27 cellular contexts compared by ENCODE assay signal in the genomic region with DNA sequence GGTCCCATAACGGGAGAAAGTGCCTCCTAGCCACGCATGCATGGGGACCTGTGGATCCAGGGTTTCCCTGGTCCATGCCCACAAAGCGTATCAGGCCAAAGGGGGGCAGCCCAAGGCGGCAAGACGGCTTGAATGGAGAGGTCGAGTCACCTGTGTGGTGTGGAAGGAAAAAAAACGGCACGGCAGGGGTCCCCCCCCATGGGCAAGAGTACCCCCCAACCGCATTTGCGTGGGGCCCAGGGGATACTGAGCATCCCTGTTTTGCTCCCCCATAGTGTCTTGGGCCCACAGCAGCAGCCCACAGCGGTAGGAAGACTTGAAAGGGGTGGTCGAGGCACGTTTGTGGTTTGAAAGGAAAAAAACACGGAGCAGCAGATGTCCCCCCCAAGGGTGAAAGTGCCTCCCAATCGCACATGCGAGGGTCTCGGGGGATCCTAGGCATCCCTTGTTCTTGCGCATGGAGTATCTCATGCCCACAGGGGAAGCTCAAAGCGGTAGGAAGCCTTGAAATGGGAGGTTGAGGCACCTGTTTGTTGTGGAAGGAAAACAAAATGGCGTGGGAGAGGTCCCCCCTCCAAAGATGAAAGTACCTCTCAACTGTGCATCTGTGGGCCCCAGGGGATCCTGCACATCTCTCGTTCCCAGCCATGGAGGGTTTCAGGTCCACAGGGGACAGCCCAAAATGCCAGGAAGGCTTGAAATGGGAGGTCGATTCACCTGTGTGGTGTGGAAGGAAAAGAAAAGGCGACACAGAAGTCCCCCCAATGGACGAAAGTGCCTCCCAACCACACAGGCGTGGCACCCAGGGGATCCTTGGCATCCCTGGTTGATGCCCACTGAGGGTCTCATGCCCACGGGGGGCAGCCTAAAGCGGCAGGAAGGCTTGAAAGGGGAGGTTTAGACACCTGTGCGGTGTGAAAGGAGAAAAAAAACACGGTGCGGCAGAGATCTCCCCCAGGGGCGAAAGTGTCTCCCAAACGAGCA.
DNase-seq lines count a peak whose midpoint lies in the region; ATAC-seq and TF ChIP-seq lines count a peak whose summit lies in the region.
"Had no signal": no experiment of that assay in that cellular context is flagged by ENCODE, and none has a peak within 500 bp of the region (broad histone marks: within the 10 kb centered on the region; RNA-seq: fewer than 3 reads in every experiment).

No MANE protein-coding gene starts in this region.

- TF ChIP-seq CTCF in coronary artery (IDR thresholded peaks at IDR 0.05) (no peak), osteocyte (IDR thresholded peaks at IDR 0.05) (no peak)
- TF ChIP-seq CTCF in activated CD8-positive, alpha-beta T cell treated with anti-CD3 and anti-CD28 coated beads for 36 hours (IDR thresholded peaks at IDR 0.05), result no peak

- H3K4me1 Mint-ChIP-seq in osteocyte (ENCODE audit: unreplicated experiment), result no peaks in the 10 kb centered on the region
- no peaks in the 10 kb centered on the region for H3K4me1 Mint-ChIP-seq in activated T-cell treated with anti-CD3 and anti-CD28 coated beads, Interleukin-2, amount 50 U/mL, for 72 hours (ENCODE audit: low read depth)
- H3K4me1 Mint-ChIP-seq in activated CD8-positive, alpha-beta T cell treated with anti-CD3 and anti-CD28 coated beads for 36 hours (ENCODE audit: low read depth), result no peaks in the 10 kb centered on the region
- H3K4me1 Mint-ChIP-seq: nephron; stimulated activated memory B cell treated with anti-CD40 and anti-IgM and Interleukin-4, amounts not matched to agents 10 μg/mL and 1 μg/mL and 100 μg/mL, for 72 hours; T-helper 17 cell had no signal

- no peaks in the 10 kb centered on the region for H3K36me3 Mint-ChIP-seq in osteocyte (ENCODE audit: unreplicated experiment)
- H3K36me3 Mint-ChIP-seq in activated T-cell treated with anti-CD3 and anti-CD28 coated beads, Interleukin-2, amount 50 U/mL, for 72 hours (ENCODE audit: insufficient read depth in 2 of 2), result peaks cover 11 to 50% of the 10 kb centered on the region in 2 donors
- H3K36me3 Mint-ChIP-seq in activated CD8-positive, alpha-beta T cell treated with anti-CD3 and anti-CD28 coated beads for 36 hours (ENCODE audit: low read depth), result peaks cover 6% of the 10 kb centered on the region
- H3K36me3 Mint-ChIP-seq: stimulated activated memory B cell treated with anti-CD40 and anti-IgM and Interleukin-4, amounts not matched to agents 10 μg/mL and 1 μg/mL and 100 μg/mL, for 72 hours had no signal

- CTCF ChIA-PET in activated CD8-positive, alpha-beta T cell treated with anti-CD3 and anti-CD28 coated beads for 36 hours (lab: Charles Lee), result no interaction called here

- peaks cover 9% of the 10 kb centered on the region for H3K9me3 Mint-ChIP-seq in osteocyte (ENCODE audit: unreplicated experiment)
- H3K9me3 Mint-ChIP-seq in activated T-cell treated with anti-CD3 and anti-CD28 coated beads, Interleukin-2, amount 50 U/mL, for 72 hours, result peaks cover 32 to 39% of the 10 kb centered on the region in 2 donors
- peaks cover 43% of the 10 kb centered on the region for H3K9me3 Mint-ChIP-seq in activated CD8-positive, alpha-beta T cell treated with anti-CD3 and anti-CD28 coated beads for 36 hours

- no peak for ATAC-seq in Right ventricle myocardium inferior
- ATAC-seq in activated T-cell treated with anti-CD3 and anti-CD28 coated beads, Interleukin-2, amount 50 U/mL, for 72 hours (replicated peaks in 1 of 2), result no peak
- no peak for ATAC-seq in activated CD8-positive, alpha-beta T cell treated with anti-CD3 and anti-CD28 coated beads for 36 hours
- ATAC-seq: activated CD8-positive, alpha-beta T cell treated with anti-CD3 and anti-CD28 coated beads, Interleukin-2, amount 10 ng/mL, durations not matched to agents 7 days and 5 days; left ventricle myocardium superior; pancreas; right cardiac atrium; stimulated activated memory B cell treated with anti-CD40 and anti-IgM and Interleukin-4, amounts not matched to agents 10 μg/mL and 1 μg/mL and 100 μg/mL, for 72 hours; T-helper 17 cell had no signal

- POLR2A ChIA-PET in activated CD8-positive, alpha-beta T cell treated with anti-CD3 and anti-CD28 coated beads for 36 hours (lab: Charles Lee), result no interaction called here

- no peaks in the 10 kb centered on the region for H3K27me3 Mint-ChIP-seq in osteocyte (ENCODE audit: unreplicated experiment)
- no peaks in the 10 kb centered on the region for H3K27me3 Mint-ChIP-seq in activated T-cell treated with anti-CD3 and anti-CD28 coated beads, Interleukin-2, amount 50 U/mL, for 72 hours (ENCODE audit: low read depth)
- no peaks in the 10 kb centered on the region for H3K27me3 Mint-ChIP-seq in activated CD8-positive, alpha-beta T cell treated with anti-CD3 and anti-CD28 coated beads for 36 hours
- H3K27me3 Mint-ChIP-seq: T-helper 17 cell had no signal

- H3K4me3 Mint-ChIP-seq in osteocyte (ENCODE audit: unreplicated experiment), result no peak overlapping the region
- H3K4me3 Mint-ChIP-seq in activated T-cell treated with anti-CD3 and anti-CD28 coated beads, Interleukin-2, amount 50 U/mL, for 72 hours, result no peak overlapping the region
- H3K4me3 Mint-ChIP-seq in activated CD8-positive, alpha-beta T cell treated with anti-CD3 and anti-CD28 coated beads for 36 hours, result no peak overlapping the region
- H3K4me3 Mint-ChIP-seq: activated CD8-positive, alpha-beta T cell treated with anti-CD3 and anti-CD28 coated beads, Interleukin-2, amount 10 ng/mL, durations not matched to agents 7 days and 5 days; HFFc6; nephron; stimulated activated memory B cell treated with anti-CD40 and anti-IgM and Interleukin-4, amounts not matched to agents 10 μg/mL and 1 μg/mL and 100 μg/mL, for 72 hours; T-helper 17 cell had no signal

- H3K27ac Mint-ChIP-seq in osteocyte (ENCODE audit: unreplicated experiment), result no peak overlapping the region
- H3K27ac Mint-ChIP-seq in activated T-cell treated with anti-CD3 and anti-CD28 coated beads, Interleukin-2, amount 50 U/mL, for 72 hours, result no peak overlapping the region
- H3K27ac Mint-ChIP-seq in activated CD8-positive, alpha-beta T cell treated with anti-CD3 and anti-CD28 coated beads for 36 hours, result no peak overlapping the region
- H3K27ac Mint-ChIP-seq: activated CD8-positive, alpha-beta T cell treated with anti-CD3 and anti-CD28 coated beads, Interleukin-2, amount 10 ng/mL, durations not matched to agents 7 days and 5 days; HFFc6; nephron; stimulated activated memory B cell treated with anti-CD40 and anti-IgM and Interleukin-4, amounts not matched to agents 10 μg/mL and 1 μg/mL and 100 μg/mL, for 72 hours; T-helper 17 cell had no signal

- intact Hi-C loops in Right ventricle myocardium inferior (cut with DNase I) (no loop called here), cardiac septum (cut with DNase I) (no loop called here)
- intact Hi-C loops in activated CD8-positive, alpha-beta T cell treated with anti-CD3 and anti-CD28 coated beads for 36 hours (cut with micrococcal nuclease), result no loop called here

- no peak overlapping the region for H3K4me3 ChIP-seq in coronary artery
- H3K4me3 ChIP-seq: pancreas had no signal

- DNase-seq in Right ventricle myocardium inferior (ENCODE audit: missing footprints) (peak; percentile 43), cardiac septum (ENCODE audit: low spot score) (no peak), coronary artery (ENCODE audit: low spot score) (peak; percentile 49), osteocyte (ENCODE audit: extremely low spot score, unreplicated experiment) (peak; percentile 75), CD1c-positive myeloid dendritic cell (ENCODE audit: extremely low spot score) (no peak), midbrain (lab: John Stamatoyannopoulos, UW) (no peak)
- no peak for DNase-seq in activated T-cell treated with anti-CD3 and anti-CD28 coated beads, Interleukin-2, amount 50 U/mL, for 72 hours
- no peak for DNase-seq in activated CD8-positive, alpha-beta T cell treated with anti-CD3 and anti-CD28 coated beads for 36 hours
- DNase-seq: activated CD4-positive, CD25-positive, alpha-beta regulatory T cell treated with anti-CD3 and anti-CD28 coated beads, Interleukin-2, amount 50 U/mL, for 72 hours; activated CD8-positive, alpha-beta T cell treated with anti-CD3 and anti-CD28 coated beads, Interleukin-2, amount 10 ng/mL, durations not matched to agents 7 days and 5 days; activated gamma-delta T cell treated with Interleukin-2 at 50 U/mL for 16 hours; BE2C; COR-L47; DND-41; HFFc6; Karpas-422; left ventricle myocardium superior; NCI-H1417 treated with DMSO at 0.1 percent for 48 hours; NCI-H446; NCI-H774; stimulated activated CD4-positive, alpha-beta T cell treated with anti-CD3 and anti-CD28 coated beads, Interleukin-4, amount 100 ng/mL, for 4 hours; substantia nigra had no signal

- no peak overlapping the region for H3K27ac ChIP-seq in coronary artery
- H3K27ac ChIP-seq: pancreas had no signal

Comparison
In these comparisons a context has a peak if more than half of its experiments do, and no peak if none do; other contexts are left out.
1. DNase-seq: peak in Right ventricle myocardium inferior (single experiment), coronary artery (single experiment) and osteocyte (single experiment); none in cardiac septum (single experiment), activated T-cell treated with anti-CD3 and anti-CD28 coated beads, Interleukin-2, amount 50 U/mL, for 72 hours (0 of 2), activated CD8-positive, alpha-beta T cell treated with anti-CD3 and anti-CD28 coated beads for 36 hours (single experiment), CD1c-positive myeloid dendritic cell (single experiment) and midbrain (single experiment).